15 cellular contexts compared by ENCODE assay signal in genomic region chr4:4593596-4593995, GRCh38. TPM values are rescaled to one million over a fixed set of nuclear protein-coding genes. Genes with fewer than 3 reads are reported as not detected.
DNase-seq lines count a peak whose midpoint lies in the region; ATAC-seq, FAIRE-seq and TF ChIP-seq lines count a peak whose summit lies in the region.
"Had no signal": no experiment of that assay in that cellular context is flagged by ENCODE, and none has a peak within 500 bp of the region (broad histone marks: within the 10 kb centered on the region; RNA-seq: fewer than 3 reads in every experiment).

No MANE protein-coding gene starts in this region.

- H3K4me3 ChIP-seq in HepG2 (replicated peaks in 1 of 3; ENCODE audit: insufficient read depth in 1 of 3, low read depth in 2 of 3, low read length in 3 of 3): no peak overlapping the region
- no peak overlapping the region for H3K4me3 ChIP-seq in right lobe of liver
- H3K4me3 ChIP-seq in H1 (ENCODE audit: extremely low read depth in 1 of 4, insufficient read depth in 2 of 4, low read depth in 3 of 4, low read length in 4 of 4): no peak overlapping the region
- no peak overlapping the region for H3K4me3 ChIP-seq in mesenchymal stem cell (ENCODE audit: insufficient read depth in 1 of 2, low read depth in 1 of 2, low read length in 2 of 2)
- H3K4me3 ChIP-seq in breast epithelium: no peak overlapping the region
- H3K4me3 ChIP-seq: BLaER1 treated with 17β-estradiol and CSF1 and Interleukin-3, amounts not matched to agents 10 nM and 100 nM; GM23338 had no signal

- TF ChIP-seq EP300 in HepG2 (IDR thresholded peaks at IDR 0.05; ENCODE audit: low read depth in 2 of 2, low read length in 2 of 2) (no peak), HepG2 (CRISPR knock-in tag; IDR thresholded peaks at IDR 0.05; ENCODE audit: borderline replicate concordance) (no peak), H1 (IDR thresholded peaks at IDR 0.05; ENCODE audit: borderline replicate concordance in 1 of 2, low read depth in 2 of 2, low read length in 2 of 2) (no peak)

- TF ChIP-seq POLR2A in HepG2 (IDR thresholded peaks at IDR 0.05; ENCODE audit: insufficient read depth in 1 of 2, low read depth in 2 of 2, low read length in 2 of 2) (no peak), right lobe of liver (IDR thresholded peaks at IDR 0.05) (no peak), H1 (IDR thresholded peaks at IDR 0.05; ENCODE audit: control extremely low read depth in 1 of 2, low read depth in 2 of 2, low read length in 2 of 2) (no peak), breast epithelium (IDR thresholded peaks at IDR 0.05) (no peak)

- H2BK20ac ChIP-seq in H1 (ENCODE audit: low read length): no peak overlapping the region

- H4K8ac ChIP-seq in H1 (ENCODE audit: extremely low read depth, insufficient read depth, low read length): peak overlapping the region; percentile 20; the same call in 1 of the 2 replicates
- no peak overlapping the region for H4K8ac ChIP-seq in mesenchymal stem cell (ENCODE audit: low read length)

- H3K27ac ChIP-seq in HepG2 (ENCODE audit: extremely low read length, insufficient read depth, low read length) (no peak overlapping the region), right lobe of liver (no peak overlapping the region), H1 (ENCODE audit: low read depth, low read length) (no peak overlapping the region), mesenchymal stem cell (ENCODE audit: low read length, poor library complexity, severe bottlenecking) (no peak overlapping the region), breast epithelium (peak overlapping the region in 1 of 2 donors; percentile 63)
- H3K27ac ChIP-seq: BLaER1 treated with 17β-estradiol and CSF1 and Interleukin-3, amounts not matched to agents 10 nM and 100 nM had no signal

- no peak overlapping the region for H3K14ac ChIP-seq in H1 (ENCODE audit: insufficient read length)
- no peak overlapping the region for H3K14ac ChIP-seq in mesenchymal stem cell (ENCODE audit: low read length in 2 of 2)

- H3K56ac ChIP-seq in H1 (replicated peaks; ENCODE audit: insufficient read length, low read depth, low read length): no peak overlapping the region

- DNase-seq in HepG2 (ENCODE audit: low spot score): no peak
- no peak for DNase-seq in right lobe of liver
- DNase-seq in H1 (ENCODE audit: low read depth in 1 of 2, low spot score in 2 of 2): no peak
- DNase-seq in mesenchymal stem cell: no peak
- DNase-seq in breast epithelium (ENCODE audit: low spot score in 2 of 2): no peak
- DNase-seq in H4 (ENCODE audit: low spot score): no peak
- no peak for DNase-seq in NCI-H774 (lab: John Stamatoyannopoulos, UW)
- DNase-seq: CD8-positive, alpha-beta T cell; COR-L47; H9 had no signal

- H4K20me1 ChIP-seq in HepG2 (ENCODE audit: insufficient read depth, low read length) (no peaks in the 10 kb centered on the region), H1 (replicated peaks in 1 of 2; ENCODE audit: control insufficient read depth in 1 of 2, insufficient read depth in 2 of 2, low read length in 2 of 2) (no peaks in the 10 kb centered on the region)
- H4K20me1 ChIP-seq: BLaER1 treated with 17β-estradiol and CSF1 and Interleukin-3, amounts not matched to agents 10 nM and 100 nM had no signal

- no peak overlapping the region for H3K9ac ChIP-seq in HepG2 (ENCODE audit: insufficient read depth, low read depth, low read length)
- H3K9ac ChIP-seq in H1 (replicated peaks in 1 of 4; ENCODE audit: extremely low read depth in 1 of 4, low read depth in 3 of 4, low read length in 3 of 4): no peak overlapping the region
- peak overlapping the region; percentile 79 for H3K9ac ChIP-seq in mesenchymal stem cell (ENCODE audit: low read length)
- H3K9ac ChIP-seq: BLaER1 treated with 17β-estradiol and CSF1 and Interleukin-3, amounts not matched to agents 10 nM and 100 nM had no signal

- H3K79me1 ChIP-seq in H1 (ENCODE audit: low read depth, low read length) (no peaks in the 10 kb centered on the region; the same call in 1 of the 2 replicates), mesenchymal stem cell (replicated peaks; ENCODE audit: low read length, poor library complexity, severe bottlenecking) (no peaks in the 10 kb centered on the region)

- TF ChIP-seq RAD21 in HepG2 (CRISPR knock-in tag; IDR thresholded peaks at IDR 0.05) (no peak), H1 (IDR thresholded peaks at IDR 0.05 in 1 of 2, conservative IDR thresholded peaks at IDR 0.05 in 1 of 2; ENCODE audit: low read depth in 2 of 2, low read length in 2 of 2) (no peak)

- CTCF ChIA-PET in HepG2 (lab: Yijun Ruan, JAX; ENCODE audit: low intra/inter-chr PET ratio, low total read pairs): no interaction called here
- CTCF ChIA-PET in H1 (lab: Charles Lee; ENCODE audit: partially characterized antibody): interaction anchor here (0.5 to 1.3 kb wide), 5 partner anchors 10 to 239 kb away, joined by 3 to 5 read pairs (median 3); no protein-coding TSS in a partner anchor

- H2BK12ac ChIP-seq in H1 (ENCODE audit: low read depth, low read length) (no peak overlapping the region), mesenchymal stem cell (ENCODE audit: low read length in 2 of 2) (no peak overlapping the region)

- POLR2A ChIA-PET in HepG2 (lab: Yijun Ruan, JAX) (no interaction called here), H1 (lab: Charles Lee; ENCODE audit: partially characterized antibody) (no interaction called here)

- intact Hi-C loops in HepG2 (cut with micrococcal nuclease; ENCODE audit: unreplicated experiment): no loop called here
- intact Hi-C loops in right lobe of liver (cut with DNase I): no loop called here
- intact Hi-C loops in breast epithelium (cut with DNase I; ENCODE audit: low total_unique reads): no loop called here

- WGBS in HepG2 (ENCODE audit: low lambda C conversion rate): 94% methylated on average over 8 of the region's 8 CpGs
- 91% methylated on average over 7 of the region's 8 CpGs for WGBS in right lobe of liver (ENCODE audit: insufficient coverage, low coverage, low lambda C conversion rate, missing lambda C conversion rate)
- 89% methylated on average over 8 of the region's 8 CpGs; no CpG with 5 or more reads in 1 of the 2 experiments for WGBS in H1 (ENCODE audit: extremely low coverage in 1 of 2, insufficient coverage in 1 of 2, insufficient read length in 1 of 2, insufficient replicate concordance in 2 of 2, low coverage in 1 of 2, low lambda C conversion rate in 2 of 2, missing lambda C conversion rate in 1 of 2), 2 experiments
- 92% methylated on average over 7 of the region's 8 CpGs for WGBS in mesenchymal stem cell

- no peak overlapping the region for H2AK5ac ChIP-seq in H1 (ENCODE audit: low read depth, low read length)
- H2AK5ac ChIP-seq in mesenchymal stem cell (ENCODE audit: low read length, severe bottlenecking): no peak overlapping the region

- no TSS peak for BruUV-seq in HepG2 (replicated peaks; lab: Mats Ljungman, UMichigan)

- H2AFZ ChIP-seq in HepG2 (ENCODE audit: low read length) (no peak overlapping the region), H1 (ENCODE audit: low read length) (no peak overlapping the region), mesenchymal stem cell (ENCODE audit: low read depth, low read length) (no peak overlapping the region)
- H2AFZ ChIP-seq: GM23338 had no signal

- H3K27me3 ChIP-seq in HepG2 (ENCODE audit: control insufficient read depth in 1 of 2, insufficient read depth in 2 of 2, low read length in 2 of 2) (no peaks in the 10 kb centered on the region), right lobe of liver (no peaks in the 10 kb centered on the region), H1 (replicated peaks in 1 of 4; ENCODE audit: control insufficient read depth in 3 of 4, extremely low read depth in 1 of 4, insufficient read depth in 3 of 4, low read length in 3 of 4) (no peaks in the 10 kb centered on the region), mesenchymal stem cell (ENCODE audit: control insufficient read depth in 1 of 2, insufficient read depth in 1 of 2, low read length in 2 of 2) (no peaks in the 10 kb centered on the region), breast epithelium (no peaks in the 10 kb centered on the region)
- H3K27me3 ChIP-seq: BLaER1 treated with 17β-estradiol and CSF1 and Interleukin-3, amounts not matched to agents 10 nM and 100 nM had no signal

- no peak overlapping the region for H2BK5ac ChIP-seq in H1 (ENCODE audit: low read depth, low read length)
- H2BK5ac ChIP-seq in mesenchymal stem cell (ENCODE audit: low read depth, low read length, poor library complexity, severe bottlenecking): no peak overlapping the region

- H3K79me2 ChIP-seq in HepG2 (ENCODE audit: insufficient read depth, low read length) (no peaks in the 10 kb centered on the region), H1 (ENCODE audit: control insufficient read depth in 1 of 2, insufficient read depth in 2 of 2, low read length in 2 of 2) (no peaks in the 10 kb centered on the region)

- FAIRE-seq in HepG2 (lab: Jason Lieb, UNC) (no peak), H1 (lab: Jason Lieb, UNC) (no peak)
- FAIRE-seq: D721Med, G401.6, GM12891 had no signal

- H3K18ac ChIP-seq in H1 (ENCODE audit: extremely low read depth, low read length) (no peak overlapping the region), mesenchymal stem cell (ENCODE audit: low read depth in 1 of 2, low read length in 2 of 2) (no peak overlapping the region)

- H4K5ac ChIP-seq in H1 (ENCODE audit: insufficient read length, low read depth, low read length): no peak overlapping the region

- H2BK120ac ChIP-seq in H1 (replicated peaks; ENCODE audit: low read depth, low read length) (no peak overlapping the region), mesenchymal stem cell (ENCODE audit: low read depth, low read length) (no peak overlapping the region)

- ATAC-seq in HepG2 (no peak), right lobe of liver (no peak)
- ATAC-seq: CD8-positive, alpha-beta T cell had no signal

- H4K91ac ChIP-seq in H1 (replicated peaks; ENCODE audit: insufficient read length, low read length) (no peak overlapping the region), mesenchymal stem cell (ENCODE audit: low read length) (no peak overlapping the region)

- H3K4me2 ChIP-seq in HepG2 (ENCODE audit: low read depth, low read length) (no peak overlapping the region), H1 (ENCODE audit: insufficient read depth in 1 of 2, low read depth in 2 of 2, low read length in 2 of 2) (no peak overlapping the region), mesenchymal stem cell (ENCODE audit: low read length, poor library complexity, severe bottlenecking) (no peak overlapping the region)
- H3K4me2 ChIP-seq: BLaER1 treated with 17β-estradiol and CSF1 and Interleukin-3, amounts not matched to agents 10 nM and 100 nM had no signal

- peaks cover 2 to 4% of the 10 kb centered on the region in 2 experiments; a peak in 1 of 5 replicates for H3K36me3 ChIP-seq in HepG2 (replicated peaks in 1 of 2; ENCODE audit: control insufficient read depth in 1 of 2, insufficient read depth in 2 of 2, low read length in 2 of 2)
- no peaks in the 10 kb centered on the region for H3K36me3 ChIP-seq in right lobe of liver
- peaks cover 0 to 11% (median 2%) of the 10 kb centered on the region in 4 experiments; a peak in 5 of 8 replicates for H3K36me3 ChIP-seq in H1 (ENCODE audit: control insufficient read depth in 2 of 4, insufficient read depth in 4 of 4, low read length in 3 of 4)
- no peaks in the 10 kb centered on the region for H3K36me3 ChIP-seq in mesenchymal stem cell (ENCODE audit: control insufficient read depth in 1 of 2, insufficient read depth in 2 of 2, low read depth in 1 of 2, low read length in 2 of 2)
- no peaks in the 10 kb centered on the region for H3K36me3 ChIP-seq in breast epithelium

- H3K23ac ChIP-seq in H1 (ENCODE audit: insufficient read length) (no peak overlapping the region), mesenchymal stem cell (ENCODE audit: low read length in 2 of 2) (no peak overlapping the region)

- no peak overlapping the region for H3K4ac ChIP-seq in H1 (replicated peaks; ENCODE audit: insufficient read length, low read depth, low read length)
- no peak overlapping the region for H3K4ac ChIP-seq in mesenchymal stem cell (ENCODE audit: low read depth in 1 of 2, low read length in 2 of 2)

- no peak for TF ChIP-seq CTCF in HepG2 (CRISPR knock-in tag; IDR thresholded peaks at IDR 0.05)
- TF ChIP-seq CTCF in right lobe of liver (IDR thresholded peaks at IDR 0.05): no peak
- TF ChIP-seq CTCF in H1 (IDR thresholded peaks at IDR 0.05; ENCODE audit: control extremely low read depth in 1 of 3, insufficient read depth in 1 of 3, low read depth in 1 of 3, low read length in 3 of 3): no peak
- TF ChIP-seq CTCF in breast epithelium (IDR thresholded peaks at IDR 0.05): no peak

- H3K9me3 ChIP-seq in HepG2 (ENCODE audit: low read length): peaks cover 12% of the 10 kb centered on the region
- no peaks in the 10 kb centered on the region for H3K9me3 ChIP-seq in right lobe of liver
- H3K9me3 ChIP-seq in H1 (ENCODE audit: insufficient read depth in 2 of 2, low read depth in 1 of 2, low read length in 1 of 2): peaks cover 13 to 22% of the 10 kb centered on the region in 2 experiments
- H3K9me3 ChIP-seq in mesenchymal stem cell (ENCODE audit: control insufficient read depth, low read length): peaks cover 16% of the 10 kb centered on the region
- peaks cover 3 to 19% of the 10 kb centered on the region in 2 donors for H3K9me3 ChIP-seq in breast epithelium

- peaks cover 7% of the 10 kb centered on the region for H3K4me1 ChIP-seq in HepG2 (ENCODE audit: insufficient read depth, low read length)
- H3K4me1 ChIP-seq in right lobe of liver: no peaks in the 10 kb centered on the region
- H3K4me1 ChIP-seq in H1 (replicated peaks in 1 of 4; ENCODE audit: control insufficient read depth in 3 of 4, insufficient read depth in 4 of 4, low read length in 3 of 4): no peaks in the 10 kb centered on the region
- no peaks in the 10 kb centered on the region for H3K4me1 ChIP-seq in mesenchymal stem cell (ENCODE audit: control insufficient read depth, insufficient read depth, low read depth, low read length)
- no peaks in the 10 kb centered on the region for H3K4me1 ChIP-seq in breast epithelium

- H3K23me2 ChIP-seq in H1 (ENCODE audit: low read depth, low read length): no peaks in the 10 kb centered on the region

- in situ Hi-C loops in HepG2 (cut with HindIII; ENCODE audit: extremely low pct_ligation_motif_present, low pct_unique_long_range_greater_than_20kb): no loop called here

- H2BK15ac ChIP-seq in H1 (ENCODE audit: low read length) (no peak overlapping the region), mesenchymal stem cell (ENCODE audit: low read depth, poor library complexity, severe bottlenecking) (no peak overlapping the region)

RNA-seq across cellular contexts. Expression of gene STX18, which starts 51.7 kb away (rescaled TPM):
- total RNA-seq in HepG2 (2016; rRNA removed; fragmentation: Illumina TruSeq; extraction: Trizol): 37.1 and 41.2 TPM in 2 replicates
- 11.5 and 14.0 TPM in 2 replicates for total RNA-seq in HepG2 (2016; cell fraction: cytosol; rRNA removed; fragmentation: Illumina TruSeq; extraction: Trizol; ENCODE audit: low read depth)
- 40.9 and 44.1 TPM in 2 replicates for total RNA-seq in HepG2 (2016; cell fraction: insoluble cytoplasmic fraction; rRNA removed; fragmentation: Illumina TruSeq; extraction: Trizol)
- total RNA-seq in HepG2 (2016; cell fraction: membrane; rRNA removed; fragmentation: Illumina TruSeq; extraction: Trizol): 12.6 and 15.9 TPM in 2 replicates
- total RNA-seq in HepG2 (2016; cell fraction: nucleus; rRNA removed; fragmentation: Illumina TruSeq; extraction: Trizol): 24.4 and 27.9 TPM in 2 replicates
- 23.9 TPM in 2 replicates for polyA plus RNA-seq in HepG2 (2011; rRNA removed)
- polyA plus RNA-seq in HepG2 (2011; cell fraction: cytosol; rRNA removed): 17.9 and 20.1 TPM in 2 replicates
- polyA plus RNA-seq in HepG2 (2011; cell fraction: nucleus; rRNA removed): 24.6 and 26.7 TPM in 2 replicates
- polyA plus RNA-seq in HepG2 (2012): 22.7 and 31.3 TPM in 2 replicates
- polyA plus RNA-seq in HepG2 (2016; cell fraction: cytosol; fragmentation: Illumina TruSeq; extraction: Trizol; ENCODE audit: low read depth): 4.8 and 5.9 TPM in 2 replicates
- polyA plus RNA-seq in HepG2 (2016; cell fraction: insoluble cytoplasmic fraction; fragmentation: Illumina TruSeq; extraction: Trizol; ENCODE audit: low read depth): 50.8 and 51.9 TPM in 2 replicates
- 7.5 and 10.0 TPM in 2 replicates for polyA plus RNA-seq in HepG2 (2016; cell fraction: membrane; fragmentation: Illumina TruSeq; extraction: Trizol; ENCODE audit: low read depth)
- 47.1 and 53.3 TPM in 2 replicates for polyA plus RNA-seq in HepG2 (2016; cell fraction: nucleus; fragmentation: Illumina TruSeq; extraction: Trizol; ENCODE audit: insufficient read depth, low read depth)
- polyA minus RNA-seq in HepG2 (2011; rRNA and poly(A)+ RNA removed; ENCODE audit: low replicate concordance): 11.7 and 20.0 TPM in 2 replicates
- polyA minus RNA-seq in HepG2 (2011; cell fraction: cytosol; rRNA and poly(A)+ RNA removed): 8.2 and 11.2 TPM in 2 replicates
- polyA minus RNA-seq in HepG2 (2011; cell fraction: nucleus; rRNA and poly(A)+ RNA removed): 42.9 and 44.3 TPM in 2 replicates
- total RNA-seq in right lobe of liver: 10 to 100 TPM; 11.7 to 18.4 (median 15.8) TPM
- 18.3 and 20.0 TPM in 2 replicates for total RNA-seq in H1 (2021; fragmentation: NEBNext Ultra II Directional; extraction: Animal tissue kit (Norgen Biotek cat#: 25700))
- polyA plus RNA-seq in H1 (2011; rRNA removed): 9.8 and 14.6 TPM in 2 replicates
- polyA plus RNA-seq in H1 (2011; cell fraction: cytosol; rRNA removed): 15.2 TPM
- polyA plus RNA-seq in H1 (2011; cell fraction: nucleus; rRNA removed): 13.5 TPM
- 15.6 to 17.3 TPM (median 16.7 TPM) in 4 replicates for polyA plus RNA-seq in H1 (2012, experiment 1 of 2)
- polyA plus RNA-seq in H1 (2012, experiment 2 of 2): 4.7 TPM
- polyA plus RNA-seq in H1 (2013, experiment 1 of 2): 14.5 TPM
- 13.5 TPM for polyA plus RNA-seq in H1 (2013, experiment 2 of 2)
- 13.0 and 13.2 TPM in 2 replicates for polyA minus RNA-seq in H1 (2011; rRNA and poly(A)+ RNA removed)
- polyA minus RNA-seq in H1 (2011; cell fraction: cytosol; rRNA and poly(A)+ RNA removed): 9.8 TPM
- polyA minus RNA-seq in H1 (2011; cell fraction: nucleus; rRNA and poly(A)+ RNA removed): 13.9 TPM
- polyA plus RNA-seq in mesenchymal stem cell (2013, experiment 1 of 2): 28.2 TPM
- polyA plus RNA-seq in mesenchymal stem cell (2013, experiment 2 of 2): 27.9 TPM
- total RNA-seq in breast epithelium: 10 to 100 TPM; 32.2 to 36.3 (median 32.8) TPM
- 36.2 and 49.6 TPM in 2 replicates for total RNA-seq in H4 (2014; rRNA removed; shearing (Covaris generic))
